In genomic region chr12:105095338-105095737, GRCh38 we compare ENCODE assay signal across 1 cellular context. TPM values are rescaled to one million over a fixed set of nuclear protein-coding genes. Genes with fewer than 3 reads are reported as not detected.
"Had no signal": no experiment of that assay in that cellular context is flagged by ENCODE, and none has a peak within 500 bp of the region (broad histone marks: within the 10 kb centered on the region; RNA-seq: fewer than 3 reads in every experiment).

No MANE protein-coding gene starts in this region.

RNA-seq across cellular contexts. Expression of gene ALDH1L2, which starts 11.1 kb away (rescaled TPM):
- total RNA-seq: HT-29 had no signal
